Comparison of ENCODE assay signal across 20 cellular contexts in the genomic region with DNA sequence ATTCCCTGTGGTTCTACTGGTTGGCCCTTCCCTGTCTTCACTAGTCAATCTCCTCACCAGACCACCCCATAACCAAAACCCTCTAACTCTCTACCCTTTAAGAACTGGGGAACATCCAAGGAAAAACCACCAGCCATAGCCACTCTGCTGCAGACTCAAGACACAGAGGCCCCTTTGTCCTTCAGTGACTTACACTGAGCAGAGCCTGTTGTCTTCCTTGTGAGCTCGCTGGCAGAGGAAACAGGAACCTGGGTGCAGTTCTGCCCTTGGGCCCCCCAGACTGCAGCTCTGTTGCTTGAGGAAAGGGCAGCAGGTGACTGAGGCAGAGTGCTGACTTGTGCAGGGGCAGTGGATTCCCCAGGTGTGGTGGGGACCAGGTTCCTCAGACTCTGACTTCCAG. TPM values are rescaled to one million over a fixed set of nuclear protein-coding genes. Genes with fewer than 3 reads are reported as not detected.
A peak's percentile ranks its signal among the peaks of the same experiment; 100 is the strongest.
DNase-seq lines count a peak whose midpoint lies in the region; ATAC-seq, FAIRE-seq and TF ChIP-seq lines count a peak whose summit lies in the region.
"Had no signal": no experiment of that assay in that cellular context is flagged by ENCODE, and none has a peak within 500 bp of the region (broad histone marks: within the 10 kb centered on the region; RNA-seq: fewer than 3 reads in every experiment).

No MANE protein-coding gene starts in this region.

- no peak for DNase-seq in stimulated activated naive CD8-positive, alpha-beta T cell treated with anti-CD3 and anti-CD28 coated beads, Interleukin-15, Interleukin-2, amounts not matched to agents 100 U/mL and 50 U/mL, for 24 hours
- no peak for DNase-seq in activated CD4-positive, alpha-beta memory T cell treated with anti-CD3 and anti-CD28 coated beads, Interleukin-2, amount 10 ng/mL, durations not matched to agents 7 days and 5 days
- DNase-seq in globus pallidus (ENCODE audit: low spot score) (peak; percentile 59), suprapubic skin (ENCODE audit: low spot score in 2 of 2) (no peak), WERI-Rb-1 (no peak), RCC 7860 (ENCODE audit: low spot score) (no peak), NCI-H2081 (lab: John Stamatoyannopoulos, UW) (no peak)
- DNase-seq: gastrocnemius medialis, left lung, NCI-H2029 treated with DMSO at 0.1 percent for 48 hours, NCI-H524 treated with DMSO at 0.1 percent for 48 hours, ovary, SHP77, T-helper 9 cell had no signal

- no peaks in the 10 kb centered on the region for H3K9me3 ChIP-seq in suprapubic skin
- H3K9me3 ChIP-seq in WERI-Rb-1 (ENCODE audit: severe bottlenecking): no peaks in the 10 kb centered on the region
- H3K9me3 ChIP-seq: gastrocnemius medialis, left lung, ovary had no signal

- FAIRE-seq in RCC 7860 (lab: Jason Lieb, UNC): no peak
- FAIRE-seq: astrocyte, colon, G401.6, GM12891 had no signal

- H3K27ac ChIP-seq in suprapubic skin (peak overlapping the region; percentile 13), WERI-Rb-1 (no peak overlapping the region)
- H3K27ac ChIP-seq: gastrocnemius medialis, GM23248, ovary had no signal

- H3K4me1 Mint-ChIP-seq in stimulated activated naive CD8-positive, alpha-beta T cell treated with anti-CD3 and anti-CD28 coated beads, Interleukin-15, Interleukin-2, amounts not matched to agents 100 ng/mL and 50 ng/mL, for 24 hours (ENCODE audit: low read depth): peaks cover 69% of the 10 kb centered on the region
- H3K4me1 Mint-ChIP-seq in activated CD4-positive, alpha-beta memory T cell treated with anti-CD3 and anti-CD28 coated beads, Interleukin-2, amount 10 ng/mL, durations not matched to agents 7 days and 5 days: peaks cover 84% of the 10 kb centered on the region

- 89% methylated on average over 1 of the region's 1 CpG for WGBS in suprapubic skin

- H3K27me3 Mint-ChIP-seq in stimulated activated naive CD8-positive, alpha-beta T cell treated with anti-CD3 and anti-CD28 coated beads, Interleukin-15, Interleukin-2, amounts not matched to agents 100 ng/mL and 50 ng/mL, for 24 hours: no peaks in the 10 kb centered on the region
- no peaks in the 10 kb centered on the region for H3K27me3 Mint-ChIP-seq in activated CD4-positive, alpha-beta memory T cell treated with anti-CD3 and anti-CD28 coated beads, Interleukin-2, amount 10 ng/mL, durations not matched to agents 7 days and 5 days

- no peaks in the 10 kb centered on the region for H3K9me3 Mint-ChIP-seq in stimulated activated naive CD8-positive, alpha-beta T cell treated with anti-CD3 and anti-CD28 coated beads, Interleukin-15, Interleukin-2, amounts not matched to agents 100 ng/mL and 50 ng/mL, for 24 hours
- H3K9me3 Mint-ChIP-seq in activated CD4-positive, alpha-beta memory T cell treated with anti-CD3 and anti-CD28 coated beads, Interleukin-2, amount 10 ng/mL, durations not matched to agents 7 days and 5 days: no peaks in the 10 kb centered on the region

- H3K36me3 ChIP-seq in suprapubic skin: peaks cover 81% of the 10 kb centered on the region
- H3K36me3 ChIP-seq in WERI-Rb-1: peaks cover 59% of the 10 kb centered on the region
- H3K36me3 ChIP-seq: ovary had no signal

- CTCF ChIA-PET in activated CD4-positive, alpha-beta memory T cell treated with anti-CD3 and anti-CD28 coated beads, Interleukin-2, amount 10 ng/mL, durations not matched to agents 7 days and 5 days (lab: Charles Lee): interaction anchor here (0.6 to 1.4 kb wide), 2 partner anchors 26 to 192 kb away, joined by 3 read pairs; no protein-coding TSS in a partner anchor

- H3K4me3 Mint-ChIP-seq in stimulated activated naive CD8-positive, alpha-beta T cell treated with anti-CD3 and anti-CD28 coated beads, Interleukin-15, Interleukin-2, amounts not matched to agents 100 ng/mL and 50 ng/mL, for 24 hours: no peak overlapping the region
- H3K4me3 Mint-ChIP-seq in activated CD4-positive, alpha-beta memory T cell treated with anti-CD3 and anti-CD28 coated beads, Interleukin-2, amount 10 ng/mL, durations not matched to agents 7 days and 5 days: no peak overlapping the region

- ATAC-seq in stimulated activated naive CD8-positive, alpha-beta T cell treated with anti-CD3 and anti-CD28 coated beads, Interleukin-15, Interleukin-2, amounts not matched to agents 100 U/mL and 50 U/mL, for 24 hours: no peak
- ATAC-seq: gastrocnemius medialis, left lung had no signal

- no peak for TF ChIP-seq EP300 in suprapubic skin (IDR thresholded peaks at IDR 0.05)

- TF ChIP-seq CTCF in suprapubic skin (IDR thresholded peaks at IDR 0.05) (no peak), WERI-Rb-1 (IDR thresholded peaks at IDR 0.05; ENCODE audit: low read depth, low read length) (no peak)

- H3K27me3 ChIP-seq in suprapubic skin: no peaks in the 10 kb centered on the region
- no peaks in the 10 kb centered on the region for H3K27me3 ChIP-seq in WERI-Rb-1 (ENCODE audit: insufficient read depth, low read depth, severe bottlenecking)
- H3K27me3 ChIP-seq: gastrocnemius medialis, left lung, ovary had no signal

- POLR2A ChIA-PET in activated CD4-positive, alpha-beta memory T cell treated with anti-CD3 and anti-CD28 coated beads, Interleukin-2, amount 10 ng/mL, durations not matched to agents 7 days and 5 days (lab: Charles Lee): interaction anchor here (1.2 to 1.3 kb wide), 2 partner anchors 13 to 15 kb away, joined by 3 to 4 read pairs; no protein-coding TSS in a partner anchor

- H3K4me3 ChIP-seq in suprapubic skin (no peak overlapping the region), WERI-Rb-1 (ENCODE audit: low read depth, low read length) (no peak overlapping the region)
- H3K4me3 ChIP-seq: gastrocnemius medialis, GM23248, left lung, ovary had no signal

- peaks cover 88% of the 10 kb centered on the region for H3K36me3 Mint-ChIP-seq in stimulated activated naive CD8-positive, alpha-beta T cell treated with anti-CD3 and anti-CD28 coated beads, Interleukin-15, Interleukin-2, amounts not matched to agents 100 ng/mL and 50 ng/mL, for 24 hours (ENCODE audit: low read depth)
- peaks cover 92% of the 10 kb centered on the region for H3K36me3 Mint-ChIP-seq in activated CD4-positive, alpha-beta memory T cell treated with anti-CD3 and anti-CD28 coated beads, Interleukin-2, amount 10 ng/mL, durations not matched to agents 7 days and 5 days (ENCODE audit: low read depth)

- no peak for TF ChIP-seq POLR2A in suprapubic skin (IDR thresholded peaks at IDR 0.05)

- peak overlapping the region; percentile 87 for H3K27ac Mint-ChIP-seq in stimulated activated naive CD8-positive, alpha-beta T cell treated with anti-CD3 and anti-CD28 coated beads, Interleukin-15, Interleukin-2, amounts not matched to agents 100 ng/mL and 50 ng/mL, for 24 hours
- H3K27ac Mint-ChIP-seq in activated CD4-positive, alpha-beta memory T cell treated with anti-CD3 and anti-CD28 coated beads, Interleukin-2, amount 10 ng/mL, durations not matched to agents 7 days and 5 days: peak overlapping the region; percentile 81

- peaks cover 5% of the 10 kb centered on the region for H3K4me1 ChIP-seq in suprapubic skin
- H3K4me1 ChIP-seq: gastrocnemius medialis had no signal

RNA-seq across cellular contexts. Expression of a gene that starts 30.6 kb away (rescaled TPM):
- total RNA-seq in activated CD4-positive, alpha-beta memory T cell treated with anti-CD3 and anti-CD28 coated beads, Interleukin-2, amount 10 ng/mL, durations not matched to agents 7 days and 5 days: 100 to 1,000 TPM; 129 to 133 TPM
- total RNA-seq in suprapubic skin: 10 to 100 TPM; 27.0 to 34.4 (median 29.8) TPM

RNA-seq across cellular contexts. Expression of a gene that starts 43.1 kb away (rescaled TPM):
- total RNA-seq in activated CD4-positive, alpha-beta memory T cell treated with anti-CD3 and anti-CD28 coated beads, Interleukin-2, amount 10 ng/mL, durations not matched to agents 7 days and 5 days: 10 to 100 TPM; 16.7 to 17.8 TPM
- 10 to 100 TPM; 22.1 to 44.6 (median 22.5) TPM for total RNA-seq in suprapubic skin
